14 cellular contexts compared by ENCODE assay signal in genomic region chr20:33575302-33575701, GRCh38.
DNase-seq lines count a peak whose midpoint lies in the region; ATAC-seq and TF ChIP-seq lines count a peak whose summit lies in the region.
"Had no signal": no experiment of that assay in that cellular context is flagged by ENCODE, and none has a peak within 500 bp of the region (broad histone marks: within the 10 kb centered on the region; RNA-seq: fewer than 3 reads in every experiment).

No MANE protein-coding gene starts in this region.

- DNase-seq in DMS 273 (lab: John Stamatoyannopoulos, UW; ENCODE audit: unreplicated experiment) = peak; percentile 37
- DNase-seq in DMS 273 treated with DMSO at 0.1 percent for 48 hours (lab: John Stamatoyannopoulos, UW) = no peak
- peak; percentile 35 for DNase-seq in NCI-H446 treated with DMSO at 0.1 percent for 48 hours (lab: John Stamatoyannopoulos, UW)
- DNase-seq in amniotic epithelial cell (ENCODE audit: low read depth) = peak; percentile 60
- peak; percentile 27 for DNase-seq in fibroblast of villous mesenchyme (ENCODE audit: low read depth)
- DNase-seq in activated naive CD8-positive, alpha-beta T cell treated with anti-CD3 and anti-CD28 coated beads, Interleukin-2, amount 50 U/mL, for 24 hours = no peak
- no peak for DNase-seq in activated T-cell treated with anti-CD3 and anti-CD28 coated beads, Interleukin-2, amount 50 U/mL, for 72 hours
- DNase-seq in SJCRH30 = no peak
- DNase-seq: Caco-2; CD8-positive, alpha-beta memory T cell; GM23248 had no signal

- H3K4me3 Mint-ChIP-seq in activated naive CD8-positive, alpha-beta T cell treated with anti-CD3 and anti-CD28 coated beads, Interleukin-2, amount 50 U/mL, for 24 hours = no peak overlapping the region
- H3K4me3 Mint-ChIP-seq in activated T-cell treated with anti-CD3 and anti-CD28 coated beads, Interleukin-2, amount 50 U/mL, for 72 hours = no peak overlapping the region
- H3K4me3 Mint-ChIP-seq: CD8-positive, alpha-beta memory T cell had no signal

- no peak overlapping the region for H3K27ac ChIP-seq in SJCRH30
- H3K27ac ChIP-seq: 22Rv1, BLaER1, GM23248 had no signal

- no peaks in the 10 kb centered on the region for H3K9me3 Mint-ChIP-seq in activated naive CD8-positive, alpha-beta T cell treated with anti-CD3 and anti-CD28 coated beads, Interleukin-2, amount 50 U/mL, for 24 hours
- no peaks in the 10 kb centered on the region for H3K9me3 Mint-ChIP-seq in activated T-cell treated with anti-CD3 and anti-CD28 coated beads, Interleukin-2, amount 50 U/mL, for 72 hours
- H3K9me3 Mint-ChIP-seq: CD8-positive, alpha-beta memory T cell had no signal

- H3K36me3 ChIP-seq in SJCRH30 = no peaks in the 10 kb centered on the region
- H3K36me3 ChIP-seq: BLaER1 had no signal

- H3K4me1 ChIP-seq in SJCRH30 = no peaks in the 10 kb centered on the region
- H3K4me1 ChIP-seq: Caco-2 had no signal

- no peaks in the 10 kb centered on the region for H3K27me3 Mint-ChIP-seq in activated naive CD8-positive, alpha-beta T cell treated with anti-CD3 and anti-CD28 coated beads, Interleukin-2, amount 50 U/mL, for 24 hours
- no peaks in the 10 kb centered on the region for H3K27me3 Mint-ChIP-seq in activated T-cell treated with anti-CD3 and anti-CD28 coated beads, Interleukin-2, amount 50 U/mL, for 72 hours (ENCODE audit: low read depth)
- H3K27me3 Mint-ChIP-seq: CD8-positive, alpha-beta memory T cell had no signal

- no peak overlapping the region for H3K27ac Mint-ChIP-seq in activated naive CD8-positive, alpha-beta T cell treated with anti-CD3 and anti-CD28 coated beads, Interleukin-2, amount 50 U/mL, for 24 hours
- H3K27ac Mint-ChIP-seq in activated T-cell treated with anti-CD3 and anti-CD28 coated beads, Interleukin-2, amount 50 U/mL, for 72 hours = no peak overlapping the region

- no peak for ATAC-seq in activated naive CD8-positive, alpha-beta T cell treated with anti-CD3 and anti-CD28 coated beads, Interleukin-2, amount 50 U/mL, for 24 hours
- no peak for ATAC-seq in activated T-cell treated with anti-CD3 and anti-CD28 coated beads, Interleukin-2, amount 50 U/mL, for 72 hours (replicated peaks in 1 of 2)
- ATAC-seq: HCT116 had no signal

- no peak for TF ChIP-seq CTCF in fibroblast of villous mesenchyme (IDR thresholded peaks at IDR 0.05; ENCODE audit: insufficient read depth, low read depth, low read length)

- H3K4me1 Mint-ChIP-seq in activated naive CD8-positive, alpha-beta T cell treated with anti-CD3 and anti-CD28 coated beads, Interleukin-2, amount 50 U/mL, for 24 hours = peaks cover 12% of the 10 kb centered on the region
- peaks cover 22% of the 10 kb centered on the region for H3K4me1 Mint-ChIP-seq in activated T-cell treated with anti-CD3 and anti-CD28 coated beads, Interleukin-2, amount 50 U/mL, for 72 hours (ENCODE audit: low read depth)

- no peaks in the 10 kb centered on the region for H3K36me3 Mint-ChIP-seq in activated naive CD8-positive, alpha-beta T cell treated with anti-CD3 and anti-CD28 coated beads, Interleukin-2, amount 50 U/mL, for 24 hours (ENCODE audit: low read depth)
- no peaks in the 10 kb centered on the region for H3K36me3 Mint-ChIP-seq in activated T-cell treated with anti-CD3 and anti-CD28 coated beads, Interleukin-2, amount 50 U/mL, for 72 hours (ENCODE audit: insufficient read depth in 2 of 2)

- H3K4me3 ChIP-seq in fibroblast of villous mesenchyme (ENCODE audit: low read depth, low read length) = no peak overlapping the region
- no peak overlapping the region for H3K4me3 ChIP-seq in SJCRH30
- H3K4me3 ChIP-seq: BLaER1, GM23248 had no signal

- no peaks in the 10 kb centered on the region for H3K9me3 ChIP-seq in SJCRH30 (replicated peaks)
- H3K9me3 ChIP-seq: BLaER1, Caco-2 had no signal

- H3K27me3 ChIP-seq in SJCRH30 = no peaks in the 10 kb centered on the region
- H3K27me3 ChIP-seq: BLaER1 had no signal

Comparison
In these comparisons a context has a peak if more than half of its experiments do, and no peak if none do; other contexts are left out.
1. DNase-seq: peak in DMS 273 (single experiment), NCI-H446 treated with DMSO at 0.1 percent for 48 hours (single experiment), amniotic epithelial cell (single experiment) and fibroblast of villous mesenchyme (single experiment); none in DMS 273 treated with DMSO at 0.1 percent for 48 hours (single experiment), activated naive CD8-positive, alpha-beta T cell treated with anti-CD3 and anti-CD28 coated beads, Interleukin-2, amount 50 U/mL, for 24 hours (single experiment), activated T-cell treated with anti-CD3 and anti-CD28 coated beads, Interleukin-2, amount 50 U/mL, for 72 hours (0 of 2) and SJCRH30 (0 of 2).